ENCODE assay signal across 8 cellular contexts in genomic region chr22:42615092-42615859, GRCh38. TPM values are rescaled to one million over a fixed set of nuclear protein-coding genes. Genes with fewer than 3 reads are reported as not detected.
DNase-seq lines count a peak whose midpoint lies in the region; ATAC-seq and TF ChIP-seq lines count a peak whose summit lies in the region.

No MANE protein-coding gene starts in this region.

- H3K4me3 ChIP-seq in HUES64 (ENCODE audit: low read length): peak overlapping the region; percentile 95
- H3K4me3 ChIP-seq in OCI-LY3 (ENCODE audit: low read length): peak overlapping the region; percentile 94
- H3K4me3 ChIP-seq in epithelial cell of proximal tubule (ENCODE audit: low read depth, low read length): peak overlapping the region; percentile 71
- H3K4me3 ChIP-seq in muscle layer of colon (ENCODE audit: low read depth in 1 of 2, low read length in 2 of 2): peak overlapping the region in 1 of 2 donors; percentile 76

- H3K27me3 ChIP-seq in HUES64 (ENCODE audit: insufficient read depth, low read length) (no peaks in the 10 kb centered on the region), OCI-LY3 (ENCODE audit: low read depth, low read length) (no peaks in the 10 kb centered on the region), muscle layer of colon (ENCODE audit: control insufficient read depth in 1 of 2, insufficient read depth in 2 of 2, low read length in 2 of 2) (no peaks in the 10 kb centered on the region)

- H3K4me2 ChIP-seq in OCI-LY3 (ENCODE audit: low read length): peak overlapping the region; percentile 70

- ATAC-seq in GM21447 (IDR thresholded peaks at IDR 0.05; ENCODE audit: unreplicated experiment): peak; percentile 52

- H3K36me3 ChIP-seq in HUES64 (ENCODE audit: insufficient read depth, low read length) (peaks cover 24% of the 10 kb centered on the region), OCI-LY3 (replicated peaks; ENCODE audit: low read depth, low read length) (peaks cover 24% of the 10 kb centered on the region), muscle layer of colon (ENCODE audit: insufficient read depth, low read length) (peaks cover 19% of the 10 kb centered on the region)

- peak overlapping the region; percentile 94 for H3K9ac ChIP-seq in HUES64 (ENCODE audit: low read depth, low read length)
- peak overlapping the region; percentile 99 for H3K9ac ChIP-seq in OCI-LY3 (ENCODE audit: low read length)
- H3K9ac ChIP-seq in muscle layer of colon (ENCODE audit: low read length): peak overlapping the region; percentile 49

- no peaks in the 10 kb centered on the region for H3K9me3 ChIP-seq in HUES64 (ENCODE audit: insufficient read depth, low read depth, low read length)
- H3K9me3 ChIP-seq in OCI-LY3 (ENCODE audit: insufficient read depth, low read length): no peaks in the 10 kb centered on the region
- H3K9me3 ChIP-seq in muscle layer of colon (ENCODE audit: low read length): no peaks in the 10 kb centered on the region

- 5% methylated on average over 35 of the region's 35 CpGs for WGBS in HUES64

- H4K20me1 ChIP-seq in OCI-LY3 (ENCODE audit: insufficient read depth, low read length): peaks cover 28% of the 10 kb centered on the region

- H3K79me2 ChIP-seq in OCI-LY3 (ENCODE audit: low read length): peaks cover 42% of the 10 kb centered on the region

- peak overlapping the region; percentile 12; the same call in 1 of the 2 replicates for H2AFZ ChIP-seq in OCI-LY3 (ENCODE audit: low read depth, low read length)

- peaks cover 9% of the 10 kb centered on the region for H3K4me1 ChIP-seq in HUES64 (ENCODE audit: insufficient read depth, low read length)
- H3K4me1 ChIP-seq in OCI-LY3 (ENCODE audit: low read length): peaks cover 15% of the 10 kb centered on the region
- peaks cover 40% of the 10 kb centered on the region for H3K4me1 ChIP-seq in muscle layer of colon (ENCODE audit: insufficient read depth, low read length)

- H3K27ac ChIP-seq in HUES64 (ENCODE audit: low read depth, low read length): peak overlapping the region; percentile 98
- peak overlapping the region; percentile 92 for H3K27ac ChIP-seq in OCI-LY3 (ENCODE audit: low read length)
- H3K27ac ChIP-seq in muscle layer of colon (ENCODE audit: low read depth, low read length): peak overlapping the region; percentile 99

- peak; percentile 85 for DNase-seq in D341Med (ENCODE audit: low spot score)
- DNase-seq in activated T-cell treated with anti-CD3 and anti-CD28 coated beads for 4 hours: peak; percentile 74
- peak; percentile 92 for DNase-seq in epithelial cell of proximal tubule (ENCODE audit: low read depth)
- peak; percentile 53 to 64 for DNase-seq in stimulated activated CD8-positive, alpha-beta memory T cell treated with anti-CD3 and anti-CD28 coated beads, Interleukin-7, amount 100 ng/mL, for 1 hour (ENCODE audit: low read depth in 2 of 2)

- TF ChIP-seq CTCF in OCI-LY3 (IDR thresholded peaks at IDR 0.05; ENCODE audit: low read depth, low read length) (no peak), epithelial cell of proximal tubule (conservative IDR thresholded peaks at IDR 0.05; ENCODE audit: low read depth, low read length) (no peak)

RNA-seq across cellular contexts. Expression of gene POLDIP3, which starts 0.6 kb away (rescaled TPM):
- polyA plus RNA-seq in HUES64 (2013, experiment 1 of 2): 53.0 TPM
- polyA plus RNA-seq in HUES64 (2013, experiment 2 of 2): 51.9 TPM
- 35.0 and 40.2 TPM in 2 replicates for total RNA-seq in epithelial cell of proximal tubule

RNA-seq across cellular contexts. Expression of gene ATP5MGL, which starts 25.1 kb away (rescaled TPM):
- polyA plus RNA-seq in HUES64 (2013, experiment 1 of 2): not detected
- not detected for polyA plus RNA-seq in HUES64 (2013, experiment 2 of 2)
- total RNA-seq in epithelial cell of proximal tubule: 0.58 TPM in 1 of 2 replicates, not detected in the other

RNA-seq across cellular contexts. Expression of gene CYB5R3, which starts 33.9 kb away (rescaled TPM):
- polyA plus RNA-seq in HUES64 (2013, experiment 1 of 2): 71.0 TPM
- 89.8 TPM for polyA plus RNA-seq in HUES64 (2013, experiment 2 of 2)
- total RNA-seq in epithelial cell of proximal tubule: 122 and 136 TPM in 2 replicates

Comparison
In these comparisons a context has a peak if more than half of its experiments do, and no peak if none do; other contexts are left out.
1. H3K9ac ChIP-seq: peak in every context shown above with its lines; median percentile 99 in OCI-LY3; 94 in HUES64; 49 in muscle layer of colon.